In the genomic region with DNA sequence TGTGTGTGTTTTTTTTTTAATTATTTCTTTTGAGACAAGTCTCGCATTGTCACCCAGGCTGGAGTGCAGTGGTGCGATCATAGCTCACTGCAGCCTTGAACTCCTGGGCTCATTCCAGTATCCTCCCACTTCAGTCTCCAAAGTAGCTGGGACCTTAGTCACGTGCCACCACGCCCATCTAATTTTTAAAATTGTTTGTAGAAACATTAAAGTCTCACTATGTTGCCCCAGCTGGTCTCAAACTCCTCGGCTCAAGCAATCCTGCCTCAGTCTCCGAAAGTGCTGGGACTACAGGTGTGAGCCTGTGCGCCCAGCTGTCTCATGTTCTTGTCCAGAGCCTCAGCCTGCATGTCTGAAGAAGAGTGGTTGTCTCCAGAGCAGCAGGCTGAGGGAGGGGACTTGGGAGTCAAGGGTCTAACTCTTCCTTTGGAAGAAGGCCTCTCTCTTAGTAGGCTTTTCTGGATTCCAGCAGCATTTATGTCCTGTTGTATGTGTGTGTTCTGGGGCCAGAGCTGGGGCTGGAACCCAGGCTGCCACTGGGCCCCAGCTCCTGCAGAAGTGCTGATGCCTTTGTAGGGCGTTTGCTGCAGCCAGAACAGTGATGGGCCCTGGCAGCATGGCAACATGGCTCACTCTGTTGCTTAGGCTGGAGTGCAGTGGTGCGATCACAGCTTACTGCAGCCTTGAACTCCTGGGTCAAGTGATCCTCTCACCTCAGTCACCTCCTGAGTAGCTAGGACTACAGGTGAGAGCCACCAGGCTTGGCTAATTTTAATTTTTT, we compare ENCODE assay signal across 1 cellular context.
TF ChIP-seq lines count a peak whose summit lies in the region.

No MANE protein-coding gene starts in this region.

TF ChIP-seq in HepG2, 621 proteins besides CTCF, POLR2A, EP300 and RAD21 (continued from another document and continues in another):
- TF ChIP-seq CEBPZ (IDR thresholded peaks at IDR 0.05; ENCODE audit: low read length) = no peak
- TF ChIP-seq, protein P1, sequence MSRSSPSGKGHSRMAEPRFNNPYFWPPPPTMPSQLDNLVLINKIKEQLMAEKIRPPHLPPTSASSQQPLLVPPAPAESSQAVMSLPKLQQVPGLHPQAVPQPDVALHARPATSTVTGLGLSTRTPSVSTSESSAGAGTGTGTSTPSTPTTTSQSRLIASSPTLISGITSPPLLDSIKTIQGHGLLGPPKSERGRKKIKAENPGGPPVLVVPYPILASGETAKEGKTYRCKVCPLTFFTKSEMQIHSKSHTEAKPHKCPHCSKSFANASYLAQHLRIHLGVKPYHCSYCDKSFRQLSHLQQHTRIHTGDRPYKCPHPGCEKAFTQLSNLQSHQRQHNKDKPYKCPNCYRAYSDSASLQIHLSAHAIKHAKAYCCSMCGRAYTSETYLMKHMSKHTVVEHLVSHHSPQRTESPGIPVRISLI (CRISPR knock-in tag; IDR thresholded peaks at IDR 0.05; ENCODE audit: borderline replicate concordance) = peak; percentile 81; the same call in 1 of the 2 replicates
- TF ChIP-seq SKI (IDR thresholded peaks at IDR 0.05; ENCODE audit: partially characterized antibody) = peak; percentile 20
- no peak for TF ChIP-seq SP1 (IDR thresholded peaks at IDR 0.05)
- no peak for TF ChIP-seq SP1 (CRISPR knock-in tag; IDR thresholded peaks at IDR 0.05)
- TF ChIP-seq ZNF577 (CRISPR knock-in tag; IDR thresholded peaks at IDR 0.05; ENCODE audit: borderline replicate concordance, low read depth) = no peak
- no peak for TF ChIP-seq SSRP1 (CRISPR knock-in tag; IDR thresholded peaks at IDR 0.05)
- TF ChIP-seq, protein P2, sequence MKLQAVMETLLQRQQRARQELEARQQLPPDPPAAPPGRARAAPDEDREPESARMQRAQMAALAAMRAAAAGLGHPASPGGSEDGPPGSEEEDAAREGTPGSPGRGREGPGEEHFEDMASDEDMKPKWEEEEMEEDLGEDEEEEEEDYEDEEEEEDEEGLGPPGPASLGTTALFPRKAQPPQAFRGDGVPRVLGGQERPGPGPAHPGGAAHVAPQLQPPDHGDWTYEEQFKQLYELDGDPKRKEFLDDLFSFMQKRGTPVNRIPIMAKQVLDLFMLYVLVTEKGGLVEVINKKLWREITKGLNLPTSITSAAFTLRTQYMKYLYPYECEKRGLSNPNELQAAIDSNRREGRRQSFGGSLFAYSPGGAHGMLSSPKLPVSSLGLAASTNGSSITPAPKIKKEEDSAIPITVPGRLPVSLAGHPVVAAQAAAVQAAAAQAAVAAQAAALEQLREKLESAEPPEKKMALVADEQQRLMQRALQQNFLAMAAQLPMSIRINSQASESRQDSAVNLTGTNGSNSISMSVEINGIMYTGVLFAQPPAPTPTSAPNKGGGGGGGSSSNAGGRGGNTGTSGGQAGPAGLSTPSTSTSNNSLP (IDR thresholded peaks at IDR 0.05; ENCODE audit: low read depth, low read length) = no peak
- no peak for TF ChIP-seq ZNF441 (CRISPR knock-in tag; IDR thresholded peaks at IDR 0.05; ENCODE audit: borderline replicate concordance)
- TF ChIP-seq KMT2A (CRISPR knock-in tag; IDR thresholded peaks at IDR 0.05) = 0 out of 2 replicates have a peak, but pooled peaks have one; percentile 10
- no peak for TF ChIP-seq SRF (IDR thresholded peaks at IDR 0.05; ENCODE audit: low read depth, low read length)
- no peak for TF ChIP-seq BCLAF1 (IDR thresholded peaks at IDR 0.05)
- no peak for TF ChIP-seq FOXK1 (CRISPR knock-in tag; IDR thresholded peaks at IDR 0.05; ENCODE audit: borderline replicate concordance, low read depth)
- TF ChIP-seq ZNF17 (CRISPR knock-in tag; IDR thresholded peaks at IDR 0.05) = no peak
- TF ChIP-seq EEA1 (CRISPR knock-in tag; IDR thresholded peaks at IDR 0.05; ENCODE audit: borderline replicate concordance) = no peak
- TF ChIP-seq MATR3 (CRISPR knock-in tag; IDR thresholded peaks at IDR 0.05) = no peak
- TF ChIP-seq, protein P3, sequence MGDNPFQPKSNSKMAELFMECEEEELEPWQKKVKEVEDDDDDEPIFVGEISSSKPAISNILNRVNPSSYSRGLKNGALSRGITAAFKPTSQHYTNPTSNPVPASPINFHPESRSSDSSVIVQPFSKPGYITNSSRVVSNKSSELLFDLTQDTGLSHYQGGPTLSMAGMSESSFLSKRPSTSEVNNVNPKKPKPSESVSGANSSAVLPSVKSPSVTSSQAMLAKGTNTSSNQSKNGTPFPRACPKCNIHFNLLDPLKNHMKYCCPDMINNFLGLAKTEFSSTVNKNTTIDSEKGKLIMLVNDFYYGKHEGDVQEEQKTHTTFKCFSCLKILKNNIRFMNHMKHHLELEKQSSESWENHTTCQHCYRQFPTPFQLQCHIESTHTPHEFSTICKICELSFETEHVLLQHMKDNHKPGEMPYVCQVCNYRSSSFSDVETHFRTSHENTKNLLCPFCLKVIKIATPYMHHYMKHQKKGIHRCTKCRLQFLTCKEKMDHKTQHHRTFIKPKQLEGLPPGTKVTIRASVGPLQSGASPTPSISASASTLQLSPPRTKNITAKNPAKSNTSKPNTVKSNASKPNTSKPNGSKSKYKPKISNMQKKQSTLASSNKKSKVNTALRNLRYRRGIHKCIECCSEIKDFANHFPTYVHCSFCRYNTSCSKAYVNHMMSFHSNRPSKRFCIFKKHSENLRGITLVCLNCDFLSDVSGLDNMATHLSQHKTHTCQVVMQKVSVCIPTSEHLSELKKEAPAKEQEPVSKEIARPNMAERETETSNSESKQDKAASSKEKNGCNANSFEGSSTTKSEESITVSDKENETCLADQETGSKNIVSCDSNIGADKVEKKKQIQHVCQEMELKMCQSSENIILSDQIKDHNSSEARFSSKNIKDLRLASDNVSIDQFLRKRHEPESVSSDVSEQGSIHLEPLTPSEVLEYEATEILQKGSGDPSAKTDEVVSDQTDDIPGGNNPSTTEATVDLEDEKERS (CRISPR knock-in tag; IDR thresholded peaks at IDR 0.05) = no peak
- TF ChIP-seq YEATS4 (CRISPR knock-in tag; IDR thresholded peaks at IDR 0.05; ENCODE audit: borderline replicate concordance) = no peak
- no peak for TF ChIP-seq ZNF10 (CRISPR knock-in tag; IDR thresholded peaks at IDR 0.05; ENCODE audit: borderline replicate concordance, low read depth)
- no peak for TF ChIP-seq NR2C2 (CRISPR knock-in tag; IDR thresholded peaks at IDR 0.05; ENCODE audit: borderline replicate concordance)
- no peak for TF ChIP-seq ZNF225 (CRISPR knock-in tag; IDR thresholded peaks at IDR 0.05)
- no peak for TF ChIP-seq NCOA1 (CRISPR knock-in tag; IDR thresholded peaks at IDR 0.05)
- no peak for TF ChIP-seq HNF1B (CRISPR knock-in tag; IDR thresholded peaks at IDR 0.05)
- no peak for TF ChIP-seq ARHGAP35 (CRISPR knock-in tag; IDR thresholded peaks at IDR 0.05; ENCODE audit: borderline replicate concordance)
- no peak for TF ChIP-seq ERF (CRISPR knock-in tag; IDR thresholded peaks at IDR 0.05)
- no peak for TF ChIP-seq HNF4G (IDR thresholded peaks at IDR 0.05; ENCODE audit: borderline replicate concordance, low read depth, low read length)
- TF ChIP-seq HNF4G (CRISPR knock-in tag; IDR thresholded peaks at IDR 0.05; ENCODE audit: borderline replicate concordance, low read depth) = no peak
- TF ChIP-seq SIX1 (CRISPR knock-in tag; IDR thresholded peaks at IDR 0.05; ENCODE audit: borderline replicate concordance) = no peak
- TF ChIP-seq, protein P4, sequence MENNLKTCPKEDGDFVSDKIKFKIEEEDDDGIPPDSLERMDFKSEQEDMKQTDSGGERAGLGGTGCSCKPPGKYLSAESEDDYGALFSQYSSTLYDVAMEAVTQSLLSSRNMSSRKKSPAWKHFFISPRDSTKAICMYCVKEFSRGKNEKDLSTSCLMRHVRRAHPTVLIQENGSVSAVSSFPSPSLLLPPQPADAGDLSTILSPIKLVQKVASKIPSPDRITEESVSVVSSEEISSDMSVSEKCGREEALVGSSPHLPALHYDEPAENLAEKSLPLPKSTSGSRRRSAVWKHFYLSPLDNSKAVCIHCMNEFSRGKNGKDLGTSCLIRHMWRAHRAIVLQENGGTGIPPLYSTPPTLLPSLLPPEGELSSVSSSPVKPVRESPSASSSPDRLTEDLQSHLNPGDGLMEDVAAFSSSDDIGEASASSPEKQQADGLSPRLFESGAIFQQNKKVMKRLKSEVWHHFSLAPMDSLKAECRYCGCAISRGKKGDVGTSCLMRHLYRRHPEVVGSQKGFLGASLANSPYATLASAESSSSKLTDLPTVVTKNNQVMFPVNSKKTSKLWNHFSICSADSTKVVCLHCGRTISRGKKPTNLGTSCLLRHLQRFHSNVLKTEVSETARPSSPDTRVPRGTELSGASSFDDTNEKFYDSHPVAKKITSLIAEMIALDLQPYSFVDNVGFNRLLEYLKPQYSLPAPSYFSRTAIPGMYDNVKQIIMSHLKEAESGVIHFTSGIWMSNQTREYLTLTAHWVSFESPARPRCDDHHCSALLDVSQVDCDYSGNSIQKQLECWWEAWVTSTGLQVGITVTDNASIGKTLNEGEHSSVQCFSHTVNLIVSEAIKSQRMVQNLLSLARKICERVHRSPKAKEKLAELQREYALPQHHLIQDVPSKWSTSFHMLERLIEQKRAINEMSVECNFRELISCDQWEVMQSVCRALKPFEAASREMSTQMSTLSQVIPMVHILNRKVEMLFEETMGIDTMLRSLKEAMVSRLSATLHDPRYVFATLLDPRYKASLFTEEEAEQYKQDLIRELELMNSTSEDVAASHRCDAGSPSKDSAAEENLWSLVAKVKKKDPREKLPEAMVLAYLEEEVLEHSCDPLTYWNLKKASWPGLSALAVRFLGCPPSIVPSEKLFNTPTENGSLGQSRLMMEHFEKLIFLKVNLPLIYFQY (CRISPR knock-in tag; IDR thresholded peaks at IDR 0.05; ENCODE audit: borderline replicate concordance) = no peak
- TF ChIP-seq ZNF275 (CRISPR knock-in tag; IDR thresholded peaks at IDR 0.05; ENCODE audit: borderline replicate concordance) = no peak
- no peak for TF ChIP-seq MED13 (CRISPR knock-in tag; IDR thresholded peaks at IDR 0.05)
- TF ChIP-seq MTA1 (CRISPR knock-in tag; IDR thresholded peaks at IDR 0.05; ENCODE audit: borderline replicate concordance) = no peak
- no peak for TF ChIP-seq ARID2 (CRISPR knock-in tag; IDR thresholded peaks at IDR 0.05; ENCODE audit: borderline replicate concordance)
- TF ChIP-seq, protein P5, sequence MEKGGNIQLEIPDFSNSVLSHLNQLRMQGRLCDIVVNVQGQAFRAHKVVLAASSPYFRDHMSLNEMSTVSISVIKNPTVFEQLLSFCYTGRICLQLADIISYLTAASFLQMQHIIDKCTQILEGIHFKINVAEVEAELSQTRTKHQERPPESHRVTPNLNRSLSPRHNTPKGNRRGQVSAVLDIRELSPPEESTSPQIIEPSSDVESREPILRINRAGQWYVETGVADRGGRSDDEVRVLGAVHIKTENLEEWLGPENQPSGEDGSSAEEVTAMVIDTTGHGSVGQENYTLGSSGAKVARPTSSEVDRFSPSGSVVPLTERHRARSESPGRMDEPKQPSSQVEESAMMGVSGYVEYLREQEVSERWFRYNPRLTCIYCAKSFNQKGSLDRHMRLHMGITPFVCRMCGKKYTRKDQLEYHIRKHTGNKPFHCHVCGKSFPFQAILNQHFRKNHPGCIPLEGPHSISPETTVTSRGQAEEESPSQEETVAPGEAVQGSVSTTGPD (CRISPR knock-in tag; IDR thresholded peaks at IDR 0.05) = no peak
